19 cellular contexts compared by ENCODE assay signal in genomic region chr2:200438251-200438650, GRCh38.
DNase-seq lines count a peak whose midpoint lies in the region; ATAC-seq, FAIRE-seq and TF ChIP-seq lines count a peak whose summit lies in the region.
"Had no signal": no experiment of that assay in that cellular context is flagged by ENCODE, and none has a peak within 500 bp of the region (broad histone marks: within the 10 kb centered on the region; RNA-seq: fewer than 3 reads in every experiment).

No MANE protein-coding gene starts in this region.

- POLR2A ChIA-PET in Panc1 (lab: Charles Lee) (no interaction called here), endothelial cell of umbilical vein (lab: Charles Lee) (no interaction called here)

- H3K9ac ChIP-seq in endothelial cell of umbilical vein (replicated peaks; ENCODE audit: extremely low read depth, insufficient read depth, low read length): no peak overlapping the region
- H3K9ac ChIP-seq: GM23248 had no signal

- H3K27ac ChIP-seq in Panc1 (ENCODE audit: low read length) (0 out of 2 replicates have a peak overlapping the region, but pooled peaks have one; percentile 1), endothelial cell of umbilical vein (ENCODE audit: insufficient read depth, low read depth, low read length) (no peak overlapping the region), thyroid gland (no peak overlapping the region)
- H3K27ac ChIP-seq: C4-2B, GM23248, HL-60 had no signal

- CTCF ChIA-PET in Panc1 (lab: Charles Lee): no interaction called here
- CTCF ChIA-PET in endothelial cell of umbilical vein (lab: Charles Lee): no interaction called here

- dilution Hi-C loops in endothelial cell of umbilical vein (cut with MboI; ENCODE audit: extremely low pct_ligation_motif_present, low sequenced_read_pairs): no loop called here

- intact Hi-C loops in Panc1 (cut with micrococcal nuclease; ENCODE audit: unreplicated experiment): no loop called here
- intact Hi-C loops in endothelial cell of umbilical vein (cut with micrococcal nuclease): no loop called here
- intact Hi-C loops in thyroid gland (cut with DNase I): no loop called here

- H3K4me2 ChIP-seq in endothelial cell of umbilical vein (ENCODE audit: insufficient read depth, low read length): peak overlapping the region; percentile 4

- peak; percentile 26 for DNase-seq in EH (ENCODE audit: low read depth)
- no peak for DNase-seq in Panc1 (ENCODE audit: low read depth, low spot score)
- peak; percentile 48 for DNase-seq in endothelial cell of umbilical vein (ENCODE audit: low read depth, low spot score)
- peak; percentile 5 to 14 for DNase-seq in lung microvascular endothelial cell (ENCODE audit: low read depth in 2 of 2)
- no peak for DNase-seq in ACHN
- DNase-seq in NCI-H1417 treated with DMSO at 0.1 percent for 48 hours (lab: John Stamatoyannopoulos, UW): no peak
- no peak for DNase-seq in thyroid gland
- DNase-seq in H54 (ENCODE audit: insufficient read length, low spot score): no peak
- DNase-seq: AML-193; Caco-2; CD4-positive, alpha-beta T cell; GDM1; GM23248; HCEC 1CT; HFFc6 had no signal

- no peak overlapping the region for H3K4me3 ChIP-seq in Panc1 (ENCODE audit: low read depth in 2 of 2, low read length in 2 of 2)
- H3K4me3 ChIP-seq in endothelial cell of umbilical vein (replicated peaks in 1 of 3; ENCODE audit: insufficient read depth in 1 of 3, low read depth in 1 of 3, low read length in 3 of 3): no peak overlapping the region
- no peak overlapping the region for H3K4me3 ChIP-seq in thyroid gland (replicated peaks in 1 of 3)
- H3K4me3 ChIP-seq: GM23248 had no signal

- no peaks in the 10 kb centered on the region for H3K27me3 ChIP-seq in Panc1 (ENCODE audit: control insufficient read depth, insufficient read depth, low read length)
- H3K27me3 ChIP-seq in endothelial cell of umbilical vein (ENCODE audit: control insufficient read depth in 2 of 2, insufficient read depth in 2 of 2, low read length in 2 of 2): no peaks in the 10 kb centered on the region
- H3K27me3 ChIP-seq in thyroid gland: no peaks in the 10 kb centered on the region

- TF ChIP-seq CTCF in Panc1 (IDR thresholded peaks at IDR 0.05) (no peak), endothelial cell of umbilical vein (IDR thresholded peaks at IDR 0.05; ENCODE audit: extremely low read depth in 1 of 2, insufficient read depth in 1 of 2, low read depth in 1 of 2, low read length in 2 of 2) (no peak), thyroid gland (IDR thresholded peaks at IDR 0.05) (no peak)

- in situ Hi-C loops in Panc1 (cut with HindIII; ENCODE audit: low pct_unique_long_range_greater_than_20kb, low sequenced_read_pairs) (no loop called here), ACHN (cut with HindIII; ENCODE audit: low pct_ligation_motif_present, low pct_unique_long_range_greater_than_20kb, low sequenced_read_pairs) (no loop called here)

- H3K79me2 ChIP-seq in endothelial cell of umbilical vein (ENCODE audit: control insufficient read depth, insufficient read depth, low read length): no peaks in the 10 kb centered on the region

- H3K36me3 ChIP-seq in Panc1 (ENCODE audit: control insufficient read depth, insufficient read depth, low read length) (peaks cover 41% of the 10 kb centered on the region), endothelial cell of umbilical vein (ENCODE audit: control insufficient read depth in 2 of 2, extremely low read depth in 1 of 2, insufficient read depth in 2 of 2, low read length in 2 of 2) (peaks cover 2 to 8% of the 10 kb centered on the region in 2 experiments), thyroid gland (no peaks in the 10 kb centered on the region)

- H3K9me3 ChIP-seq in Panc1 (ENCODE audit: control insufficient read depth, insufficient read depth, low read depth, low read length): no peaks in the 10 kb centered on the region
- no peaks in the 10 kb centered on the region for H3K9me3 ChIP-seq in endothelial cell of umbilical vein (replicated peaks; ENCODE audit: control insufficient read depth, insufficient read depth, low read length)
- no peaks in the 10 kb centered on the region for H3K9me3 ChIP-seq in thyroid gland
- H3K9me3 ChIP-seq: Caco-2 had no signal

- TF ChIP-seq POLR2A in endothelial cell of umbilical vein (IDR thresholded peaks at IDR 0.05; ENCODE audit: low read depth, low read length): no peak
- no peak for TF ChIP-seq POLR2A in thyroid gland (IDR thresholded peaks at IDR 0.05)
- no peak for TF ChIP-seq POLR2A in H54 (IDR thresholded peaks at IDR 0.05; ENCODE audit: low read depth, low read length)

- ATAC-seq in Panc1: no peak

- H2AFZ ChIP-seq in endothelial cell of umbilical vein (ENCODE audit: low read depth, low read length): no peak overlapping the region
- H2AFZ ChIP-seq: GM23248 had no signal

- FAIRE-seq in endothelial cell of umbilical vein (lab: Jason Lieb, UNC) (no peak), H54 (lab: Jason Lieb, UNC) (no peak)
- FAIRE-seq: D721Med, GM12892 had no signal

- 78 to 86% methylated on average over 1 of the region's 1 CpG for WGBS in thyroid gland, 2 donors

- H4K20me1 ChIP-seq in endothelial cell of umbilical vein (replicated peaks; ENCODE audit: control insufficient read depth, extremely low read depth, insufficient read depth, low read length): no peaks in the 10 kb centered on the region

- peaks cover 2% of the 10 kb centered on the region for H3K9me1 ChIP-seq in endothelial cell of umbilical vein (replicated peaks; ENCODE audit: control insufficient read depth, extremely low read depth, insufficient read depth, low read length)

- BruUV-seq in Panc1 (replicated peaks; lab: Mats Ljungman, UMichigan) (no TSS peak), endothelial cell of umbilical vein (replicated peaks; lab: Mats Ljungman, UMichigan) (no TSS peak)

- H3K4me1 ChIP-seq in Panc1 (ENCODE audit: control insufficient read depth, insufficient read depth, low read length) (peaks cover 13% of the 10 kb centered on the region; the same call in 1 of the 2 replicates), endothelial cell of umbilical vein (ENCODE audit: control insufficient read depth, extremely low read depth, insufficient read depth, low read length) (peaks cover 4% of the 10 kb centered on the region), thyroid gland (no peaks in the 10 kb centered on the region)
- H3K4me1 ChIP-seq: Caco-2 had no signal

TF ChIP-seq in endothelial cell of umbilical vein, 7 proteins besides CTCF, POLR2A, EP300 and RAD21:
- TF ChIP-seq FOS (IDR thresholded peaks at IDR 0.05; ENCODE audit: borderline replicate concordance, insufficient read depth, low read length) (no peak), JUN (IDR thresholded peaks at IDR 0.05; ENCODE audit: borderline replicate concordance, insufficient read depth, insufficient read length, low read depth) (no peak), POLR2AphosphoS5 (IDR thresholded peaks at IDR 0.05; ENCODE audit: insufficient read depth, low read depth, low read length) (no peak), MAX (IDR thresholded peaks at IDR 0.05; ENCODE audit: insufficient read depth, insufficient read length) (no peak), MYC (IDR thresholded peaks at IDR 0.05; ENCODE audit: low read depth, low read length) (no peak), GATA2 (IDR thresholded peaks at IDR 0.05; ENCODE audit: insufficient read depth, insufficient read length, low read depth, low read length) (no peak), EZH2 (IDR thresholded peaks at IDR 0.05; ENCODE audit: borderline replicate concordance, low read depth, low read length, severe bottlenecking) (no peak)

Comparison
In these comparisons a context has a peak if more than half of its experiments do, and no peak if none do; other contexts are left out.
1. DNase-seq: peak in EH (single experiment), endothelial cell of umbilical vein (single experiment) and lung microvascular endothelial cell (2 of 2); none in Panc1 (single experiment), ACHN (single experiment), NCI-H1417 treated with DMSO at 0.1 percent for 48 hours (single experiment), thyroid gland (0 of 2) and H54 (single experiment).